ENCODE assay signal across 10 cellular contexts in genomic region chr16:53843084-53843483, GRCh38.
"Had no signal": no experiment of that assay in that cellular context is flagged by ENCODE, and none has a peak within 500 bp of the region (broad histone marks: within the 10 kb centered on the region; RNA-seq: fewer than 3 reads in every experiment).

No MANE protein-coding gene starts in this region.

- H3K9me3 ChIP-seq: HAP-1 had no signal

- ATAC-seq: HCT116, HepG2 had no signal

- H3K4me1 ChIP-seq: HAP-1 had no signal

- H3K36me3 ChIP-seq: HAP-1 had no signal

- H3K4me3 Mint-ChIP-seq: HFFc6, IgD-negative memory B cell had no signal

- DNase-seq: GM23248, GOT3, H7, HFFc6, KG1 had no signal

- H3K9me3 Mint-ChIP-seq: HFFc6, IgD-negative memory B cell had no signal

- H3K27ac ChIP-seq: GM23248, HL-60 had no signal

- H3K4me3 ChIP-seq: GM23248, HAP-1 had no signal

- H3K27ac Mint-ChIP-seq: HFFc6 had no signal

- H3K9ac ChIP-seq: GM23248 had no signal

- H2AFZ ChIP-seq: GM23248 had no signal

- FAIRE-seq: HepG2 had no signal

- H3K27me3 Mint-ChIP-seq: IgD-negative memory B cell had no signal
